ENCODE assay signal across 8 cellular contexts in genomic region chr9:3467593-3468219, GRCh38. TPM values are rescaled to one million over a fixed set of nuclear protein-coding genes. Genes with fewer than 3 reads are reported as not detected.
DNase-seq lines count a peak whose midpoint lies in the region; ATAC-seq and TF ChIP-seq lines count a peak whose summit lies in the region.

No MANE protein-coding gene starts in this region.

- H3K4me3 ChIP-seq in esophagus muscularis mucosa, result no peak overlapping the region

- H3K4me1 Mint-ChIP-seq in nephron, result peaks cover 19% of the 10 kb centered on the region

- peaks cover 15 to 19% (median 16%) of the 10 kb centered on the region in 4 donors for H3K4me1 ChIP-seq in esophagus muscularis mucosa

- H3K27me3 ChIP-seq in esophagus muscularis mucosa, result no peaks in the 10 kb centered on the region

- no peaks in the 10 kb centered on the region for H3K36me3 ChIP-seq in esophagus muscularis mucosa

- no peak for TF ChIP-seq EP300 in esophagus muscularis mucosa (IDR thresholded peaks at IDR 0.05)

- peak; percentile 92 for ATAC-seq in HG03565 (IDR thresholded peaks at IDR 0.05; ENCODE audit: unreplicated experiment)

- intact Hi-C loops in esophagus muscularis mucosa (cut with DNase I), result no loop called here

- H3K9me3 ChIP-seq in esophagus muscularis mucosa, result no peaks in the 10 kb centered on the region

- TF ChIP-seq CTCF in GM20000 (IDR thresholded peaks at IDR 0.05; ENCODE audit: extremely low read depth, missing control alignments) (peak; percentile 99), esophagus muscularis mucosa (IDR thresholded peaks at IDR 0.05) (peak; percentile 55 to 86 (median 65)), nephron (IDR thresholded peaks at IDR 0.05; ENCODE audit: unreplicated experiment in 3 of 3) (peak; percentile 61 to 68 (median 64))

- no peak for TF ChIP-seq POLR2A in esophagus muscularis mucosa (IDR thresholded peaks at IDR 0.05; ENCODE audit: low read depth)

- peak overlapping the region in 2 of 3 experiments; percentile 19 to 73 for H3K27ac Mint-ChIP-seq in nephron

- H3K27ac ChIP-seq in esophagus muscularis mucosa (replicated peaks in 1 of 4) (no peak overlapping the region), substantia nigra (ENCODE audit: low read depth, low read length, poor library complexity, severe bottlenecking) (no peak overlapping the region)

- no peaks in the 10 kb centered on the region for H3K27me3 Mint-ChIP-seq in nephron (ENCODE audit: low read depth)

- peaks cover 12% of the 10 kb centered on the region for H3K36me3 Mint-ChIP-seq in nephron (ENCODE audit: low read depth)

- H3K4me3 Mint-ChIP-seq in nephron, result no peak overlapping the region

- no peaks in the 10 kb centered on the region for H3K9me3 Mint-ChIP-seq in nephron

- DNase-seq in D341Med (ENCODE audit: low spot score) (peak; percentile 73), GM20000 (ENCODE audit: low spot score) (peak; percentile 58), NCI-H748 (lab: John Stamatoyannopoulos, UW; ENCODE audit: unreplicated experiment) (peak; percentile 84), activated T-cell treated with anti-CD3 and anti-CD28 coated beads for 1 hour (ENCODE audit: low read depth) (peak; percentile 40), esophagus muscularis mucosa (ENCODE audit: extremely low spot score) (no peak), substantia nigra (lab: John Stamatoyannopoulos, UW) (peak in 39 of 49 donors; percentile 1 to 76 (median 26))

- WGBS in esophagus muscularis mucosa, result 50% methylated on average over 4 of the region's 4 CpGs

RNA-seq across cellular contexts. Expression of gene RFX3, which starts 58.1 kb away (rescaled TPM):
- 1 to 10 TPM; 4.5 to 7.9 (median 5.5) TPM for total RNA-seq in esophagus muscularis mucosa
